30 cellular contexts compared by ENCODE assay signal in the genomic region with DNA sequence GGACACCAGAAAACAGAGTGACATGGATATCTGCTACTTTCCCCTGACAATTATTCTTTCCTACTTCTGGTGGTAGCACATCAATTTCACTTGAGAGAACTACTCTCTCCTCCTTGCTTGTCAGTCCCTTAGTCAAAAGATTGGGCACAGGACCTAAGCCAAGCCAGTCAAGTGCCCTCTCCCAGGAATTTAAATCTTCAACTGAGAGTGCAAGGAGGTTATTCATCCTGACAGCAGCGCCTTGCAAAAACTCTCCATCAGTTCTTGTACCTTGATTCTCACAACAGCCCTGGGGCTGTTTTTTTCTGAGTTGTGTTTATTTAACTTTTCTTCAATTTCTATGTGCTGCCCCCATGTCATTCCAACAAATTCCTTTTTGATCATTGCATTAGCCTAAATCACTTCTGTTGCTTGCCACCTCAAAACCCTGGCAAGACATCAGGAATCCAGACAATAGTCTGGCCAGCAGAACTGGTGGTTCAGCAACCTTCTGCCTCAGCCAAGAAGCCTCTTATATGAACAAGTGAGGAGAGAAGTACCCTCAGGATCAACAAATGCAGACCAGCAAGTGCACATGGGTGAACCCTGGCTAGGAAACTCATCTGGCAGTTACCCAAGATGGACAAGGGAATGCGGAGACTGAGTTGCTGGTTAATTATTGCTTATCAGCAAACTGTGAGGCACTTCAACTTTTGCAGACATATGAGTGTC. TPM values are rescaled to one million over a fixed set of nuclear protein-coding genes. Genes with fewer than 3 reads are reported as not detected.
A peak's percentile ranks its signal among the peaks of the same experiment; 100 is the strongest.
DNase-seq lines count a peak whose midpoint lies in the region; ATAC-seq, FAIRE-seq and TF ChIP-seq lines count a peak whose summit lies in the region.
"Had no signal": no experiment of that assay in that cellular context is flagged by ENCODE, and none has a peak within 500 bp of the region (broad histone marks: within the 10 kb centered on the region; RNA-seq: fewer than 3 reads in every experiment).

No MANE protein-coding gene starts in this region.

- intact Hi-C loops in esophagus muscularis mucosa (cut with DNase I) = no loop called here
- intact Hi-C loops in right lobe of liver (cut with DNase I) = no loop called here
- intact Hi-C loops in thyroid gland (cut with DNase I) = no loop called here
- intact Hi-C loops in colonic mucosa (cut with DNase I) = no loop called here
- intact Hi-C loops in left ventricle myocardium superior (cut with micrococcal nuclease) = no loop called here

- no peaks in the 10 kb centered on the region for H3K36me3 ChIP-seq in esophagus muscularis mucosa
- no peaks in the 10 kb centered on the region for H3K36me3 ChIP-seq in right lobe of liver
- no peaks in the 10 kb centered on the region for H3K36me3 ChIP-seq in thyroid gland
- H3K36me3 ChIP-seq in colonic mucosa = no peaks in the 10 kb centered on the region
- H3K36me3 ChIP-seq: prostate gland, vagina had no signal

- DNase-seq in HK-2 (ENCODE audit: unreplicated experiment) (peak; percentile 22), esophagus muscularis mucosa (ENCODE audit: extremely low spot score) (peak; percentile 86), right lobe of liver (peak in 1 of 3 donors; percentile 67), thyroid gland (peak; percentile 86 to 88), colonic mucosa (no peak), frontal cortex (ENCODE audit: low spot score in 2 of 2) (no peak), left ventricle myocardium superior (no peak)
- DNase-seq: activated CD4-positive, CD25-positive, alpha-beta regulatory T cell; activated CD8-positive, alpha-beta T cell treated with anti-CD3 and anti-CD28 coated beads, Interleukin-2, amount 10 ng/mL, durations not matched to agents 7 days and 5 days; activated naive CD8-positive, alpha-beta T cell treated with anti-CD3 and anti-CD28 coated beads for 36 hours; activated T-cell treated with anti-CD3 and anti-CD28 coated beads for 4 hours; aorta; caudate nucleus; naive thymus-derived CD4-positive, alpha-beta T cell; NCI-H2081 treated with DMSO at 0.1 percent for 48 hours; NCI-H774; nucleus accumbens; stimulated activated naive CD8-positive, alpha-beta T cell treated with anti-CD3 and anti-CD28 coated beads, Interleukin-15, Interleukin-2, amounts not matched to agents 100 U/mL and 50 U/mL, for 24 hours; T-helper 1 cell; testis had no signal

- no peak for TF ChIP-seq EP300 in esophagus muscularis mucosa (IDR thresholded peaks at IDR 0.05)

- TF ChIP-seq CTCF in esophagus muscularis mucosa (IDR thresholded peaks at IDR 0.05) (no peak), right lobe of liver (IDR thresholded peaks at IDR 0.05) (no peak), thyroid gland (IDR thresholded peaks at IDR 0.05) (no peak), colonic mucosa (IDR thresholded peaks at IDR 0.05) (no peak)

- no peak for FAIRE-seq in frontal cortex (lab: Jason Lieb, UNC)
- FAIRE-seq: H54, K562, keratinocyte had no signal

- H3K4me1 ChIP-seq in esophagus muscularis mucosa (peaks cover 0 to 7% (median 0%) of the 10 kb centered on the region in 4 donors), right lobe of liver (peaks cover 0 to 12% (median 3%) of the 10 kb centered on the region in 4 donors), thyroid gland (peaks cover 44 to 55% of the 10 kb centered on the region in 2 donors), colonic mucosa (no peaks in the 10 kb centered on the region)
- H3K4me1 ChIP-seq: prostate gland had no signal

- H3K9me3 ChIP-seq in esophagus muscularis mucosa (peaks cover 0 to 4% (median 0%) of the 10 kb centered on the region in 4 donors), right lobe of liver (no peaks in the 10 kb centered on the region), thyroid gland (no peaks in the 10 kb centered on the region), colonic mucosa (no peaks in the 10 kb centered on the region)
- H3K9me3 ChIP-seq: prostate gland, testis, vagina had no signal

- H3K4me3 ChIP-seq in esophagus muscularis mucosa = no peak overlapping the region
- H3K4me3 ChIP-seq in right lobe of liver = no peak overlapping the region
- H3K4me3 ChIP-seq in thyroid gland (replicated peaks in 1 of 3) = no peak overlapping the region
- H3K4me3 ChIP-seq in colonic mucosa = no peak overlapping the region
- H3K4me3 ChIP-seq: K562, prostate gland, testis, vagina had no signal

- H3K9ac ChIP-seq in colonic mucosa (ENCODE audit: low read depth in 2 of 2, low read length in 2 of 2) = no peak overlapping the region

- 92% methylated on average over 2 of the region's 2 CpGs for WGBS in esophagus muscularis mucosa
- 58% methylated on average over 2 of the region's 2 CpGs for WGBS in right lobe of liver (ENCODE audit: insufficient coverage, low coverage, low lambda C conversion rate, missing lambda C conversion rate)
- 25 to 30% methylated on average over 2 of the region's 2 CpGs for WGBS in thyroid gland, 2 donors

- ATAC-seq in right lobe of liver = peak; percentile 89 to 94 (median 92)
- ATAC-seq in GM18861 (IDR thresholded peaks at IDR 0.05; ENCODE audit: unreplicated experiment) = no peak
- ATAC-seq in left ventricle myocardium superior = no peak
- ATAC-seq: activated CD8-positive, alpha-beta T cell treated with anti-CD3 and anti-CD28 coated beads, Interleukin-2, amount 10 ng/mL, durations not matched to agents 7 days and 5 days; K562; naive thymus-derived CD4-positive, alpha-beta T cell; stimulated activated naive CD8-positive, alpha-beta T cell treated with anti-CD3 and anti-CD28 coated beads, Interleukin-15, Interleukin-2, amounts not matched to agents 100 U/mL and 50 U/mL, for 24 hours had no signal

- no peaks in the 10 kb centered on the region for H3K27me3 ChIP-seq in esophagus muscularis mucosa
- no peaks in the 10 kb centered on the region for H3K27me3 ChIP-seq in right lobe of liver
- H3K27me3 ChIP-seq in thyroid gland = no peaks in the 10 kb centered on the region
- H3K27me3 ChIP-seq in colonic mucosa = no peaks in the 10 kb centered on the region
- H3K27me3 ChIP-seq: testis, vagina had no signal

- H3K27ac ChIP-seq in esophagus muscularis mucosa (replicated peaks in 1 of 4) (no peak overlapping the region), right lobe of liver (no peak overlapping the region), thyroid gland (peak overlapping the region; percentile 71 to 80 (median 75)), colonic mucosa (no peak overlapping the region)
- H3K27ac ChIP-seq: C4-2B, prostate gland, RWPE1, testis, vagina had no signal

- TF ChIP-seq POLR2A in esophagus muscularis mucosa (IDR thresholded peaks at IDR 0.05; ENCODE audit: low read depth) = no peak
- TF ChIP-seq POLR2A in right lobe of liver (IDR thresholded peaks at IDR 0.05) = no peak
- TF ChIP-seq POLR2A in thyroid gland (IDR thresholded peaks at IDR 0.05) = no peak

RNA-seq across cellular contexts. Expression of a gene that starts 19.4 kb away (rescaled TPM):
- total RNA-seq in esophagus muscularis mucosa = 10 to 100 TPM in 1 of 4 donors, 1 to 10 TPM in 3; 1.9 to 10.8 (median 4.3) TPM
- 1 to 10 TPM in 3 of 6 experiments, under 1 TPM in 3; 0.12 to 1.6 (median 0.73) TPM for total RNA-seq in right lobe of liver
- total RNA-seq in thyroid gland = 10 to 100 TPM; 59.7 to 86.5 (median 66.9) TPM
- total RNA-seq in colonic mucosa = under 1 TPM; 0.30 to 0.42 TPM
- under 0.01 TPM for total RNA-seq in frontal cortex
- 4.5 TPM for total RNA-seq in left ventricle myocardium superior
- total RNA-seq: activated CD8-positive, alpha-beta T cell treated with anti-CD3 and anti-CD28 coated beads, Interleukin-2, amount 10 ng/mL, durations not matched to agents 7 days and 5 days; activated naive CD8-positive, alpha-beta T cell treated with anti-CD3 and anti-CD28 coated beads for 36 hours; glomerular endothelial cell; K562; mesothelial cell of epicardium had no signal

RNA-seq across cellular contexts. Expression of a gene that starts 19.8 kb away (rescaled TPM):
- total RNA-seq in esophagus muscularis mucosa = 1 to 10 TPM; 3.6 to 9.6 (median 6.1) TPM
- 1 to 10 TPM in 5 of 6 experiments, under 1 TPM in 1; 0.86 to 2.4 (median 1.8) TPM for total RNA-seq in right lobe of liver
- total RNA-seq in thyroid gland = 10 to 100 TPM; 16.5 to 41.7 (median 34.2) TPM
- under 1 TPM; 0.40 to 0.93 TPM for total RNA-seq in colonic mucosa
- total RNA-seq in frontal cortex = 0.41 TPM
- 9.8 TPM for total RNA-seq in left ventricle myocardium superior
- total RNA-seq: activated CD8-positive, alpha-beta T cell treated with anti-CD3 and anti-CD28 coated beads, Interleukin-2, amount 10 ng/mL, durations not matched to agents 7 days and 5 days; activated naive CD8-positive, alpha-beta T cell treated with anti-CD3 and anti-CD28 coated beads for 36 hours; K562 had no signal

Comparison
In these comparisons a context has a peak if more than half of its experiments do, and no peak if none do; other contexts are left out.
1. DNase-seq: peak in HK-2 (single experiment), esophagus muscularis mucosa (single experiment) and thyroid gland (2 of 2); none in colonic mucosa (single experiment), frontal cortex (0 of 2) and left ventricle myocardium superior (single experiment).
2. H3K27ac ChIP-seq: peak in thyroid gland (3 of 3); none in esophagus muscularis mucosa (0 of 4), right lobe of liver (0 of 3) and colonic mucosa (single experiment).
3. ATAC-seq: peak in right lobe of liver (4 of 4); none in GM18861 (single experiment) and left ventricle myocardium superior (single experiment).
4. RNA of a gene that starts 19.4 kb away (total RNA-seq): 59.7 to 86.5 TPM in thyroid gland; 1.9 to 10.8 TPM in esophagus muscularis mucosa, 4.5 TPM in left ventricle myocardium superior (single experiment), 0.12 to 1.6 TPM in right lobe of liver, 0.30 to 0.42 TPM in colonic mucosa and under 0.01 TPM in frontal cortex (single experiment); every median in the first group is over 4 times any median in the second.